In genomic region chr6:134240664-134241431, GRCh38 we compare ENCODE assay signal across 8 cellular contexts.
DNase-seq lines count a peak whose midpoint lies in the region; ATAC-seq and TF ChIP-seq lines count a peak whose summit lies in the region.

No MANE protein-coding gene starts in this region.

- peak overlapping the region; percentile 66 for H3K27ac ChIP-seq in RWPE1
- no peak overlapping the region for H3K27ac ChIP-seq in PC-3 (ENCODE audit: low read length)

- CTCF ChIA-PET in RWPE1 (lab: Yijun Ruan, JAX) (interaction anchor here (0.5 kb wide), 1 partner anchor 153 kb away, joined by 4 read pairs; no protein-coding TSS in a partner anchor), PC-3 (lab: Charles Lee) (interaction anchor here (0.7 kb wide), 1 partner anchor 1111 kb away, joined by 3 read pairs; no protein-coding TSS in a partner anchor)

- H3K4me1 ChIP-seq in PC-3 (ENCODE audit: insufficient read depth, low read length) = peaks cover 9% of the 10 kb centered on the region

- H3K27ac Mint-ChIP-seq in activated T-helper 17 cell treated with anti-CD3 and anti-CD28 coated beads, Interleukin-2, amount 50 U/mL, for 72 hours = peak overlapping the region; percentile 89

- H3K4me3 ChIP-seq in PC-3 (ENCODE audit: low read length) = no peak overlapping the region

- no TSS peak for BruUV-seq in PC-3 (replicated peaks; lab: Mats Ljungman, UMichigan)

- peaks cover 4% of the 10 kb centered on the region for H3K9me3 Mint-ChIP-seq in activated T-helper 17 cell treated with anti-CD3 and anti-CD28 coated beads, Interleukin-2, amount 50 U/mL, for 72 hours

- POLR2A ChIA-PET in RWPE1 (lab: Yijun Ruan, JAX; ENCODE audit: low non-redundant PET) = no interaction called here
- POLR2A ChIA-PET in PC-3 (lab: Charles Lee; ENCODE audit: unreplicated experiment) = no interaction called here

- peaks cover 18% of the 10 kb centered on the region for H3K4me1 Mint-ChIP-seq in activated T-helper 17 cell treated with anti-CD3 and anti-CD28 coated beads, Interleukin-2, amount 50 U/mL, for 72 hours

- H3K27me3 Mint-ChIP-seq in activated T-helper 17 cell treated with anti-CD3 and anti-CD28 coated beads, Interleukin-2, amount 50 U/mL, for 72 hours = no peaks in the 10 kb centered on the region

- DNase-seq in RWPE1 (ENCODE audit: low spot score) (peak; percentile 13), medulla oblongata (ENCODE audit: extremely low spot score) (peak; percentile 72), GM03348 (ENCODE audit: low spot score) (no peak), NCI-H524 treated with DMSO at 0.1 percent for 48 hours (lab: John Stamatoyannopoulos, UW) (no peak), PC-3 (no peak)
- DNase-seq in stimulated activated naive CD8-positive, alpha-beta T cell treated with anti-CD3 and anti-CD28 coated beads, Interleukin-15, Interleukin-2, amounts not matched to agents 100 U/mL and 50 U/mL, for 24 hours = peak; percentile 74

- H3K9me3 ChIP-seq in PC-3 (ENCODE audit: low read length) = no peaks in the 10 kb centered on the region

- TF ChIP-seq CTCF in RWPE1 (conservative IDR thresholded peaks at IDR 0.05; ENCODE audit: low read depth) (no peak), PC-3 (conservative IDR thresholded peaks at IDR 0.05; ENCODE audit: low read depth, low read length) (no peak)

- intact Hi-C loops in PC-3 (cut with micrococcal nuclease) = no loop called here

- H3K79me2 ChIP-seq in PC-3 (ENCODE audit: low read length) = no peaks in the 10 kb centered on the region

- H3K36me3 Mint-ChIP-seq in activated T-helper 17 cell treated with anti-CD3 and anti-CD28 coated beads, Interleukin-2, amount 50 U/mL, for 72 hours (ENCODE audit: low read depth) = no peaks in the 10 kb centered on the region

- H3K9me2 ChIP-seq in PC-3 (replicated peaks; ENCODE audit: low read length) = no peaks in the 10 kb centered on the region

- no peaks in the 10 kb centered on the region for H4K20me1 ChIP-seq in PC-3 (ENCODE audit: low read length)

- no peaks in the 10 kb centered on the region for H3K27me3 ChIP-seq in PC-3 (ENCODE audit: low read length)

- H3K36me3 ChIP-seq in PC-3 (ENCODE audit: low read depth, low read length) = no peaks in the 10 kb centered on the region

- peak; percentile 70 for ATAC-seq in activated T-helper 17 cell treated with anti-CD3 and anti-CD28 coated beads, Interleukin-2, amount 50 U/mL, for 72 hours (replicated peaks)
- ATAC-seq in stimulated activated naive CD8-positive, alpha-beta T cell treated with anti-CD3 and anti-CD28 coated beads, Interleukin-15, Interleukin-2, amounts not matched to agents 100 U/mL and 50 U/mL, for 24 hours = peak; percentile 70
- ATAC-seq in HG03280 (IDR thresholded peaks at IDR 0.05; ENCODE audit: unreplicated experiment) = no peak
- no peak for ATAC-seq in PC-3

- no peak overlapping the region for H3K9ac ChIP-seq in PC-3 (ENCODE audit: low read length)

- no peak overlapping the region for H3K4me2 ChIP-seq in PC-3 (ENCODE audit: low read length)

- H3K4me3 Mint-ChIP-seq in activated T-helper 17 cell treated with anti-CD3 and anti-CD28 coated beads, Interleukin-2, amount 50 U/mL, for 72 hours = peak overlapping the region; percentile 79

- H3F3A ChIP-seq in PC-3 (ENCODE audit: low read length, unreplicated experiment) = no peaks in the 10 kb centered on the region

- H2AFZ ChIP-seq in PC-3 (ENCODE audit: low read length) = no peak overlapping the region

Comparison
In these comparisons a context has a peak if more than half of its experiments do, and no peak if none do; other contexts are left out.
1. DNase-seq: peak in RWPE1 (single experiment), medulla oblongata (single experiment) and stimulated activated naive CD8-positive, alpha-beta T cell treated with anti-CD3 and anti-CD28 coated beads, Interleukin-15, Interleukin-2, amounts not matched to agents 100 U/mL and 50 U/mL, for 24 hours (single experiment); none in GM03348 (single experiment), NCI-H524 treated with DMSO at 0.1 percent for 48 hours (single experiment) and PC-3 (single experiment).
2. ATAC-seq: peak in activated T-helper 17 cell treated with anti-CD3 and anti-CD28 coated beads, Interleukin-2, amount 50 U/mL, for 72 hours (single experiment) and stimulated activated naive CD8-positive, alpha-beta T cell treated with anti-CD3 and anti-CD28 coated beads, Interleukin-15, Interleukin-2, amounts not matched to agents 100 U/mL and 50 U/mL, for 24 hours (single experiment); none in HG03280 (single experiment) and PC-3 (single experiment).